8 cellular contexts compared by ENCODE assay signal in genomic region chr17:61399131-61400057, GRCh38. TPM values are rescaled to one million over a fixed set of nuclear protein-coding genes. Genes with fewer than 3 reads are reported as not detected.
DNase-seq lines count a peak whose midpoint lies in the region; ATAC-seq and TF ChIP-seq lines count a peak whose summit lies in the region.

TBX2 (plus strand) TSS chr17:61399843; CDS start chr17:61400177, 334 bp downstream.

- H3K4me1 Mint-ChIP-seq in activated B cell treated with CpG ODN at 0.5 μM for 24 hours, result peaks cover 48% of the 10 kb centered on the region
- H3K4me1 Mint-ChIP-seq in glutamatergic neuron (ENCODE audit: low read depth, unreplicated experiment), result peaks cover 17% of the 10 kb centered on the region
- H3K4me1 Mint-ChIP-seq in osteocyte (ENCODE audit: unreplicated experiment), result peaks cover 31% of the 10 kb centered on the region

- no peaks in the 10 kb centered on the region for H3K36me3 Mint-ChIP-seq in activated B cell treated with CpG ODN at 0.5 μM for 24 hours (ENCODE audit: low read depth)
- H3K36me3 Mint-ChIP-seq in glutamatergic neuron (ENCODE audit: unreplicated experiment), result no peaks in the 10 kb centered on the region
- H3K36me3 Mint-ChIP-seq in osteocyte (ENCODE audit: unreplicated experiment), result peaks cover 14% of the 10 kb centered on the region

- peak within 1 kb of the TSS; percentile 70 for H3K4me3 Mint-ChIP-seq in activated B cell treated with CpG ODN at 0.5 μM for 24 hours
- peak within 1 kb of the TSS; percentile 91 for H3K4me3 Mint-ChIP-seq in glutamatergic neuron (ENCODE audit: unreplicated experiment)
- H3K4me3 Mint-ChIP-seq in osteocyte (ENCODE audit: unreplicated experiment), result peak within 1 kb of the TSS; percentile 84

- H3K27ac Mint-ChIP-seq in activated B cell treated with CpG ODN at 0.5 μM for 24 hours (no peak within 1 kb of the TSS), glutamatergic neuron (ENCODE audit: unreplicated experiment) (peak within 1 kb of the TSS; percentile 68), osteocyte (ENCODE audit: unreplicated experiment) (peak within 1 kb of the TSS; percentile 90)

- DNase-seq in AG09309 (ENCODE audit: low read depth) (peak; percentile 83), HL-60 (ENCODE audit: low read depth in 1 of 2, low spot score in 1 of 2) (no peak), activated B cell treated with CpG ODN at 0.5 μM for 24 hours (no peak), glutamatergic neuron (peak; percentile 76), osteocyte (ENCODE audit: extremely low spot score, unreplicated experiment) (peak; percentile 96)

- H3K4me3 ChIP-seq in AG09309 (ENCODE audit: control insufficient read depth, low read depth, low read length), result peak within 1 kb of the TSS; percentile 73
- peak within 1 kb of the TSS; percentile 25 for H3K4me3 ChIP-seq in HL-60 (replicated peaks; ENCODE audit: insufficient read depth, low read length)

- intact Hi-C loops in activated B cell treated with CpG ODN at 0.5 μM for 24 hours (cut with micrococcal nuclease), result loop anchor here (10.0 kb wide), 1 partner anchor 255 kb away; no protein-coding TSS in a partner anchor

- peak; percentile 6 for TF ChIP-seq CTCF in AG09309 (IDR thresholded peaks at IDR 0.05; ENCODE audit: control insufficient read depth, insufficient read depth, low read depth, low read length, missing control alignments)
- no peak for TF ChIP-seq CTCF in HL-60 (IDR thresholded peaks at IDR 0.05; ENCODE audit: insufficient read depth, low read length)
- TF ChIP-seq CTCF in activated B cell treated with CpG ODN at 0.5 μM for 24 hours (IDR thresholded peaks at IDR 0.05), result no peak
- TF ChIP-seq CTCF in glutamatergic neuron (IDR thresholded peaks at IDR 0.05; ENCODE audit: partially characterized antibody, unreplicated experiment), result no peak
- peak; percentile 14 for TF ChIP-seq CTCF in osteocyte (IDR thresholded peaks at IDR 0.05)

- no peak within 1 kb of the TSS for H3K27ac ChIP-seq in HL-60 (replicated peaks)

- ATAC-seq in activated B cell treated with CpG ODN at 0.5 μM for 24 hours (ENCODE audit: low read depth) (no peak), HG03457 (IDR thresholded peaks at IDR 0.05; ENCODE audit: unreplicated experiment) (no peak), GM21723 (IDR thresholded peaks at IDR 0.05; ENCODE audit: unreplicated experiment) (no peak), HG03175 (IDR thresholded peaks at IDR 0.05; ENCODE audit: unreplicated experiment) (no peak)

- POLR2A ChIA-PET in activated B cell treated with CpG ODN at 0.5 μM for 24 hours (lab: Charles Lee), result interaction anchor here (0.7 kb wide), 1 partner anchor 464 kb away, joined by 3 read pairs; the partner anchor contains the start of gene BRIP1

- CTCF ChIA-PET in activated B cell treated with CpG ODN at 0.5 μM for 24 hours (lab: Charles Lee), result interaction anchor here (0.8 kb wide), 1 partner anchor 10 kb away, joined by 3 read pairs; no protein-coding TSS in a partner anchor

- H3K27me3 ChIP-seq in HL-60 (ENCODE audit: insufficient read depth, poor library complexity, severe bottlenecking), result peaks cover 76% of the 10 kb centered on the region

- H3K27me3 Mint-ChIP-seq in activated B cell treated with CpG ODN at 0.5 μM for 24 hours, result peaks cover 57% of the 10 kb centered on the region
- H3K27me3 Mint-ChIP-seq in glutamatergic neuron (ENCODE audit: unreplicated experiment), result peaks cover 50% of the 10 kb centered on the region
- H3K27me3 Mint-ChIP-seq in osteocyte (ENCODE audit: unreplicated experiment), result no peaks in the 10 kb centered on the region

- H3K9me3 Mint-ChIP-seq in activated B cell treated with CpG ODN at 0.5 μM for 24 hours (no peaks in the 10 kb centered on the region), glutamatergic neuron (ENCODE audit: unreplicated experiment) (peaks cover 24% of the 10 kb centered on the region), osteocyte (ENCODE audit: unreplicated experiment) (no peaks in the 10 kb centered on the region)

RNA-seq across cellular contexts. Expression of gene TBX2, which starts in this region (rescaled TPM):
- total RNA-seq in activated B cell treated with CpG ODN at 0.5 μM for 24 hours (not detected in 2 replicates), glutamatergic neuron (ENCODE audit: unreplicated experiment) (5.4 TPM), osteocyte (24.6 and 25.9 TPM in 2 replicates)

Comparison
In these comparisons a context has a peak if more than half of its experiments do, and no peak if none do; other contexts are left out.
1. DNase-seq: peak in AG09309 (single experiment), glutamatergic neuron (single experiment) and osteocyte (single experiment); none in HL-60 (0 of 2) and activated B cell treated with CpG ODN at 0.5 μM for 24 hours (single experiment).
2. CTCF ChIP-seq: peak in AG09309 (single experiment) and osteocyte (single experiment); none in HL-60 (single experiment), activated B cell treated with CpG ODN at 0.5 μM for 24 hours (single experiment) and glutamatergic neuron (single experiment).
3. Peak in every context shown above with its lines, with median percentiles within 50 percentile points of each other: H3K4me3 Mint-ChIP-seq.